16 cellular contexts compared by ENCODE assay signal in genomic region chr10:125631806-125632205, GRCh38. TPM values are rescaled to one million over a fixed set of nuclear protein-coding genes. Genes with fewer than 3 reads are reported as not detected.
"Had no signal": no experiment of that assay in that cellular context is flagged by ENCODE, and none has a peak within 500 bp of the region (broad histone marks: within the 10 kb centered on the region; RNA-seq: fewer than 3 reads in every experiment).

No MANE protein-coding gene starts in this region.

- H3K27me3 ChIP-seq: pancreas, stomach, transverse colon had no signal

- H3K9me3 ChIP-seq: pancreas, stomach, thoracic aorta, transverse colon had no signal

- H3K79me2 ChIP-seq: hepatocyte had no signal

- H3K36me3 ChIP-seq: pancreas, stomach, thoracic aorta, transverse colon had no signal

- H3K4me1 ChIP-seq: foreskin keratinocyte, pancreas, stomach, transverse colon had no signal

- H3K4me2 ChIP-seq: hepatocyte, smooth muscle cell had no signal

- H3K4me3 ChIP-seq: hepatocyte, pancreas, smooth muscle cell, stomach, thoracic aorta, transverse colon had no signal

- ATAC-seq: foreskin keratinocyte, left colon, pancreas, right cardiac atrium had no signal

- H2AFZ ChIP-seq: hepatocyte had no signal

- DNase-seq: foreskin keratinocyte; head of caudate nucleus; left colon; mesendoderm; naive B cell; occipital lobe; pancreas; right cardiac atrium; stimulated activated CD4-positive, alpha-beta T cell treated with anti-CD3 and anti-CD28 coated beads, Interleukin-2, amount 100 ng/mL, for 48 hours; stomach; substantia nigra; transverse colon had no signal

- H3K27ac ChIP-seq: foreskin keratinocyte, hepatocyte, pancreas, stomach, thoracic aorta, transverse colon had no signal

RNA-seq across cellular contexts. Expression of gene TEX36, which starts 51.2 kb away (rescaled TPM):
- polyA plus RNA-seq: foreskin keratinocyte, hepatocyte, liver, pancreas, right cardiac atrium, smooth muscle cell, stomach had no signal
